Comparison of ENCODE assay signal across 9 cellular contexts in genomic region chr18:9808530-9809241, GRCh38.
DNase-seq lines count a peak whose midpoint lies in the region; ATAC-seq lines count a peak whose summit lies in the region.
"Had no signal": no experiment of that assay in that cellular context is flagged by ENCODE, and none has a peak within 500 bp of the region (broad histone marks: within the 10 kb centered on the region; RNA-seq: fewer than 3 reads in every experiment).

No MANE protein-coding gene starts in this region.

- H3K4me2 ChIP-seq in mesendoderm (ENCODE audit: low read length) = no peak overlapping the region

- no peaks in the 10 kb centered on the region for H3K36me3 ChIP-seq in mesendoderm (ENCODE audit: control insufficient read depth, insufficient read depth, low read length)

- no peak overlapping the region for H4K8ac ChIP-seq in mesendoderm (ENCODE audit: low read depth, low read length)

- H2AK5ac ChIP-seq in mesendoderm (ENCODE audit: low read length) = no peak overlapping the region

- no peak overlapping the region for H3K23ac ChIP-seq in mesendoderm (ENCODE audit: low read length)

- no peak overlapping the region for H3K18ac ChIP-seq in mesendoderm (ENCODE audit: low read length)

- no peak overlapping the region for H3K27ac ChIP-seq in mesendoderm (ENCODE audit: low read depth, low read length)

- ATAC-seq in esophagus mucosa (peak; percentile 81), GM21390 (IDR thresholded peaks at IDR 0.05; ENCODE audit: unreplicated experiment) (no peak), GM21360 (IDR thresholded peaks at IDR 0.05; ENCODE audit: unreplicated experiment) (no peak)
- ATAC-seq in activated CD4-positive, CD25-positive, alpha-beta regulatory T cell treated with anti-CD3 and anti-CD28 coated beads, Interleukin-2, amount 50 U/mL, for 24 hours = no peak

- DNase-seq in LHCN-M2 (ENCODE audit: low read depth) (peak; percentile 75), mesendoderm (peak; percentile 87), superior temporal gyrus (ENCODE audit: extremely low spot score) (peak; percentile 77), HCEC 1CT (no peak)
- DNase-seq: activated CD4-positive, alpha-beta T cell treated with anti-CD3 and anti-CD28 coated beads for 4 hours had no signal

- WGBS in mesendoderm (ENCODE audit: extremely low coverage, insufficient coverage, low lambda C conversion rate) = no CpG with 5 or more reads among the region's 16 CpGs

- no peak overlapping the region for H4K5ac ChIP-seq in mesendoderm (ENCODE audit: low read length)

- no peak overlapping the region for H3K4me3 ChIP-seq in mesendoderm (ENCODE audit: low read length)

- H2BK5ac ChIP-seq in mesendoderm (ENCODE audit: low read length) = no peak overlapping the region

- no peak overlapping the region for H2BK15ac ChIP-seq in mesendoderm (replicated peaks; ENCODE audit: low read depth)

- H3K4me1 ChIP-seq in mesendoderm (ENCODE audit: control insufficient read depth, low read depth, low read length) = no peaks in the 10 kb centered on the region

- H3K9ac ChIP-seq in mesendoderm (ENCODE audit: low read length) = no peak overlapping the region

- H3K56ac ChIP-seq in mesendoderm (ENCODE audit: low read length) = no peak overlapping the region

- no peaks in the 10 kb centered on the region for H3K79me2 ChIP-seq in mesendoderm (ENCODE audit: control insufficient read depth, insufficient read depth, low read length)

- no peak overlapping the region for H2BK120ac ChIP-seq in mesendoderm (ENCODE audit: low read depth, low read length)

- no peak overlapping the region for H3K4ac ChIP-seq in mesendoderm (ENCODE audit: low read depth, low read length)

- H3K79me1 ChIP-seq in mesendoderm (ENCODE audit: low read length) = no peaks in the 10 kb centered on the region

- no peaks in the 10 kb centered on the region for H3K27me3 ChIP-seq in mesendoderm (ENCODE audit: insufficient read depth, low read length, poor library complexity)
